27 cellular contexts compared by ENCODE assay signal in genomic region chr6:164398647-164399046, GRCh38.
"Had no signal": no experiment of that assay in that cellular context is flagged by ENCODE, and none has a peak within 500 bp of the region (broad histone marks: within the 10 kb centered on the region; RNA-seq: fewer than 3 reads in every experiment).

No MANE protein-coding gene starts in this region.

- H3K27ac Mint-ChIP-seq: activated naive CD8-positive, alpha-beta T cell; effector memory CD8-positive, alpha-beta T cell; naive B cell; nephron progenitor cell; T-cell had no signal

- H3K4me1 Mint-ChIP-seq: nephron progenitor cell had no signal

- H3K27me3 Mint-ChIP-seq: activated naive CD8-positive, alpha-beta T cell; effector memory CD8-positive, alpha-beta T cell; naive B cell; T-cell had no signal

- H3K9me3 ChIP-seq: right atrium auricular region, spleen, testis, transverse colon had no signal

- H3K27me3 ChIP-seq: cardiac muscle cell, right atrium auricular region, spleen, testis, transverse colon had no signal

- H3K4me1 ChIP-seq: parathyroid adenoma, right atrium auricular region, testis, transverse colon had no signal

- H3K36me3 Mint-ChIP-seq: activated naive CD8-positive, alpha-beta T cell; naive B cell; T-cell had no signal

- H3K4me3 ChIP-seq: cardiac muscle cell, coronary artery, right atrium auricular region, spleen, testis, transverse colon had no signal

- H3K36me3 ChIP-seq: cardiac muscle cell, right atrium auricular region, spleen, transverse colon, WERI-Rb-1 had no signal

- ATAC-seq: activated CD4-positive, CD25-positive, alpha-beta regulatory T cell treated with anti-CD3 and anti-CD28 coated beads, Interleukin-2, amount 50 U/mL, for 24 hours; effector memory CD8-positive, alpha-beta T cell; esophagus mucosa; left ventricle myocardium superior; stimulated activated naive CD8-positive, alpha-beta T cell treated with anti-CD3 and anti-CD28 coated beads, Interleukin-15, Interleukin-2, amounts not matched to agents 100 U/mL and 50 U/mL, for 24 hours; T-cell had no signal

- H3K4me3 Mint-ChIP-seq: activated naive CD8-positive, alpha-beta T cell; effector memory CD8-positive, alpha-beta T cell; naive B cell; nephron progenitor cell; T-cell had no signal

- DNase-seq: activated CD4-positive, alpha-beta T cell treated with anti-CD3 and anti-CD28 coated beads for 48 hours; activated CD4-positive, alpha-beta T cell treated with anti-CD3 and anti-CD28 coated beads, Interleukin-2, amount 50 U/mL, for 48 hours; activated CD8-positive, alpha-beta memory T cell treated with anti-CD3 and anti-CD28 coated beads for 24 hours; activated effector memory CD4-positive, alpha-beta T cell treated with Interleukin-2 at 50 U/mL for 16 hours; activated naive CD4-positive, alpha-beta T cell treated with Interleukin-2 at 50 U/mL for 16 hours; anterior cingulate cortex; cerebellar nuclear complex; effector memory CD8-positive, alpha-beta T cell; foreskin melanocyte; left ventricle myocardium superior; mammary epithelial cell; naive B cell; nephron progenitor cell; spleen; stimulated activated CD4-positive, alpha-beta T cell treated with anti-CD3 and anti-CD28 coated beads, Interleukin-2, amount 100 ng/mL, for 48 hours; stimulated activated naive CD8-positive, alpha-beta T cell treated with anti-CD3 and anti-CD28 coated beads, Interleukin-15, Interleukin-2, amounts not matched to agents 100 U/mL and 50 U/mL, for 24 hours; T-cell; testis; transverse colon; WERI-Rb-1 had no signal

- H3K27ac ChIP-seq: cardiac muscle cell, coronary artery, parathyroid adenoma, right atrium auricular region, spleen, testis, transverse colon, WERI-Rb-1 had no signal

- H3K9me3 Mint-ChIP-seq: nephron progenitor cell had no signal
